Comparison of ENCODE assay signal across 8 cellular contexts in the genomic region with DNA sequence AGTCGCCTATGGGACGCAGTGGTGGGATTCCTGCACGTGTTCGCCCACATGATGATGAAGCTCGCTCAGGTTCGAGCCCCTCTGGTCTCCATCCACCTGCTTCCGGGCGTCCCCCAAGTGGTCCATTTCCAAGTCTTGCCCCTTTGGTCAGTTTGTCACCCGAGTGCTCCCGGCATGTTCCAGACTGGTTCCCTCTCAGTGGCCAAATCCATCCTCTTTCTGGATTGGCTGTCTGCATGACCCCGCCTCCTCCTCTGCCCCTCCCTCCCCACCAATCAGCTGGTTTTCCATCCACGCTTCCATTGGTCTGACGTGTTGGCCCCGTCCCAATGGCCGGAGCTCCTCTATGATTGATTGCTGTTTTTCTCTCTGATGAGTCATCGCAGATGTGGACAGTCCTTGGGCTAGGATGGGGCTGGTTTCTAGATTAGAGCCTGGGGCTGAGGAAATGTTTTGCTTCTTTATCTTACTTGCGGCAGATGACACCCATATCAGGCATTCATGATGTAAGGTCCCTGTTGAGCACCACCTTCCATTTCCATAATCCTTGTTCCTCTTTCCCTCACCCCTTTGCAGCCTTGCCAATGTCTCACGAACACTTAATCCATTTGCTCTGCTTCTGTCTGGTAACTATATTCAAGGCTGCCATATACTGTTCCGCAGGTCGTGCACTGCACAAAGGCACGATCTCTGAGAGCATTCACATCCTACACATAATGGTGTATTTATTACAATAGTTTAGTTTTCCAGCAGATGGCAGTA.
A peak's percentile ranks its signal among the peaks of the same experiment; 100 is the strongest.
DNase-seq lines count a peak whose midpoint lies in the region; ATAC-seq and TF ChIP-seq lines count a peak whose summit lies in the region.

No MANE protein-coding gene starts in this region.

- ATAC-seq in left colon: peak; percentile 97
- no peak for ATAC-seq in HG03175 (IDR thresholded peaks at IDR 0.05; ENCODE audit: unreplicated experiment)

- TF ChIP-seq RAD21 in Ishikawa (IDR thresholded peaks at IDR 0.05; ENCODE audit: low read depth): no peak

- H3K27ac ChIP-seq in 22Rv1: peak overlapping the region; percentile 81

- no peak for TF ChIP-seq EP300 in Ishikawa (IDR thresholded peaks at IDR 0.05; ENCODE audit: borderline replicate concordance)

- DNase-seq in G401 (ENCODE audit: low spot score): peak; percentile 62
- peak; percentile 50 for DNase-seq in SK-N-DZ (ENCODE audit: low spot score)
- peak; percentile 71 for DNase-seq in cerebellar cortex (ENCODE audit: low spot score)
- peak; percentile 43 to 59 for DNase-seq in left colon
- peak; percentile 79 for DNase-seq in stromal cell of bone marrow (ENCODE audit: low read depth)

- TF ChIP-seq CTCF in 22Rv1 (IDR thresholded peaks at IDR 0.05): peak; percentile 79; the same call in 1 of the 2 replicates

- intact Hi-C loops in left colon (cut with DNase I, micrococcal nuclease): no loop called here

- in situ Hi-C loops in G401 (cut with HindIII; ENCODE audit: low sequenced_read_pairs): no loop called here

TF ChIP-seq in Ishikawa, 13 proteins besides CTCF, POLR2A, EP300 and RAD21:
- TF ChIP-seq EGR1 (IDR thresholded peaks at IDR 0.05) (no peak), TEAD4 (IDR thresholded peaks at IDR 0.05) (no peak), REST (IDR thresholded peaks at IDR 0.05; ENCODE audit: low read depth) (no peak), CREB1 (IDR thresholded peaks at IDR 0.05; ENCODE audit: low read depth) (no peak), FOXM1 (IDR thresholded peaks at IDR 0.05; ENCODE audit: borderline replicate concordance, low read depth) (no peak), TAF1 (IDR thresholded peaks at IDR 0.05; ENCODE audit: low read depth) (no peak), ZBTB7A (IDR thresholded peaks at IDR 0.05; ENCODE audit: low read depth) (no peak), NFIC (IDR thresholded peaks at IDR 0.05) (no peak), YY1 (IDR thresholded peaks at IDR 0.05; ENCODE audit: low read depth) (no peak)
- TF ChIP-seq, protein P1, sequence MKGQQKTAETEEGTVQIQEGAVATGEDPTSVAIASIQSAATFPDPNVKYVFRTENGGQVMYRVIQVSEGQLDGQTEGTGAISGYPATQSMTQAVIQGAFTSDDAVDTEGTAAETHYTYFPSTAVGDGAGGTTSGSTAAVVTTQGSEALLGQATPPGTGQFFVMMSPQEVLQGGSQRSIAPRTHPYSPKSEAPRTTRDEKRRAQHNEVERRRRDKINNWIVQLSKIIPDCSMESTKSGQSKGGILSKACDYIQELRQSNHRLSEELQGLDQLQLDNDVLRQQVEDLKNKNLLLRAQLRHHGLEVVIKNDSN (IDR thresholded peaks at IDR 0.05): 0 out of 2 replicates have a peak, but pooled peaks have one; percentile 38
- TF ChIP-seq, protein P2, sequence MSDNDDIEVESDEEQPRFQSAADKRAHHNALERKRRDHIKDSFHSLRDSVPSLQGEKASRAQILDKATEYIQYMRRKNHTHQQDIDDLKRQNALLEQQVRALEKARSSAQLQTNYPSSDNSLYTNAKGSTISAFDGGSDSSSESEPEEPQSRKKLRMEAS (IDR thresholded peaks at IDR 0.05): peak; percentile 82
